12 cellular contexts compared by ENCODE assay signal in the genomic region with DNA sequence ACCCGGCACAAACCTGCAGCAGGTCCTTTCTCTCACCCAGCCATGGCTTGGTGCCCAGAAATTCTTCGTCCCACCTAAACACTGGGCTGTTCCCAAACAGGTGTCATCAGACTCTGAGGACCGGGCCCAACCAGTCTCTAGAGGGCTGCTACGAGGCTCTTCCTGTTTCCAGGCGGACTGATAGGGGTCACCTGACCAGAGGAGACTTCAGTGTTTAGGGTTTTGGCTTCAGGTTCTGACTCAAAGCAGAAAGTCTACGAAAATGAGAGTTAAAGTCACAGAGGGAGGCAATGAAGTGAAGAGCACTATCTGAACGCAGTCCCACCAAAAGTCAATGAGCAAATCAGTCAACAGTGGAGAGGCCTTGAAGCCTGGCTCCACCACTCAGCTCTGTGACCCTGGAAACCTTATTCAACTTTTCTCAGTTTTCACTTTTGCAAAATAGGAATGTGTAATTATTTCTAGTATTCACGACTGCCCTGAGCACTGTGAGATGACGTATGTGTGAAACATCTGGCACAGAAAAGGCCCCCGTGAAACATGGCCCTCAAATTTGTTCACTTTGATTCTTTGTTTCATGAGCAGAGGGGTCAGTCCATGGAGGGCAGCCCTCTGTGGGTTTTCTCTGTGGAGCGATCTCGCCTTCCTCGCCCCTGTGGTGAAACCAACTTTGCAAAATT.
A peak's percentile ranks its signal among the peaks of the same experiment; 100 is the strongest.
DNase-seq lines count a peak whose midpoint lies in the region; ATAC-seq, FAIRE-seq and TF ChIP-seq lines count a peak whose summit lies in the region.
"Had no signal": no experiment of that assay in that cellular context is flagged by ENCODE, and none has a peak within 500 bp of the region (broad histone marks: within the 10 kb centered on the region; RNA-seq: fewer than 3 reads in every experiment).

No MANE protein-coding gene starts in this region.

- 67 to 69% methylated on average over 13 of the region's 13 CpGs for WGBS in lower leg skin, 2 donors

- H3K27me3 ChIP-seq in H7 (ENCODE audit: control insufficient read depth, insufficient read depth, low read length), result no peaks in the 10 kb centered on the region

- ATAC-seq in GM21360 (IDR thresholded peaks at IDR 0.05; ENCODE audit: unreplicated experiment), result peak; percentile 95
- ATAC-seq in HG03066 (IDR thresholded peaks at IDR 0.05; ENCODE audit: low read depth, unreplicated experiment), result peak; percentile 93
- ATAC-seq in activated CD8-positive, alpha-beta T cell treated with anti-CD3 and anti-CD28 coated beads, Interleukin-2, amount 10 ng/mL, durations not matched to agents 7 days and 5 days, result no peak

- TF ChIP-seq CTCF in lower leg skin (IDR thresholded peaks at IDR 0.05), result no peak

- POLR2A ChIA-PET in activated CD8-positive, alpha-beta T cell treated with anti-CD3 and anti-CD28 coated beads, Interleukin-2, amount 10 ng/mL, durations not matched to agents 7 days and 5 days (lab: Charles Lee), result no interaction called here

- H3K27me3 Mint-ChIP-seq in activated CD8-positive, alpha-beta T cell treated with anti-CD3 and anti-CD28 coated beads, Interleukin-2, amount 10 ng/mL, durations not matched to agents 7 days and 5 days (ENCODE audit: low read depth), result no peaks in the 10 kb centered on the region

- H3K36me3 ChIP-seq in H7 (replicated peaks; ENCODE audit: control insufficient read depth, insufficient read depth, low read length), result no peaks in the 10 kb centered on the region

- TF ChIP-seq POLR2A in lower leg skin (IDR thresholded peaks at IDR 0.05), result no peak

- intact Hi-C loops in lower leg skin (cut with DNase I; ENCODE audit: low total_unique reads), result no loop called here

- CTCF ChIA-PET in activated CD8-positive, alpha-beta T cell treated with anti-CD3 and anti-CD28 coated beads, Interleukin-2, amount 10 ng/mL, durations not matched to agents 7 days and 5 days (lab: Charles Lee), result no interaction called here

- H3K27ac Mint-ChIP-seq in activated CD8-positive, alpha-beta T cell treated with anti-CD3 and anti-CD28 coated beads, Interleukin-2, amount 10 ng/mL, durations not matched to agents 7 days and 5 days, result no peak overlapping the region

- no peaks in the 10 kb centered on the region for H3K36me3 Mint-ChIP-seq in activated CD8-positive, alpha-beta T cell treated with anti-CD3 and anti-CD28 coated beads, Interleukin-2, amount 10 ng/mL, durations not matched to agents 7 days and 5 days (ENCODE audit: low read depth)

- DNase-seq in GM18507 (ENCODE audit: extremely low spot score, insufficient read length, low read depth), result peak; percentile 33
- peak; percentile 10 for DNase-seq in NCI-H510A (lab: John Stamatoyannopoulos, UW)
- DNase-seq in SKM-1 treated with dmso at 0.1 percent for 144 hours (lab: John Stamatoyannopoulos, UW; ENCODE audit: unreplicated experiment), result no peak
- no peak for DNase-seq in H7
- DNase-seq in activated CD8-positive, alpha-beta T cell treated with anti-CD3 and anti-CD28 coated beads, Interleukin-2, amount 10 ng/mL, durations not matched to agents 7 days and 5 days, result no peak
- no peak for DNase-seq in lower leg skin (ENCODE audit: low spot score in 2 of 2)
- DNase-seq: activated naive CD4-positive, alpha-beta T cell treated with Interleukin-2 at 50 U/mL for 16 hours; posterior cingulate gyrus had no signal

- FAIRE-seq in GM18507 (lab: Jason Lieb, UNC), result peak; percentile 92
- FAIRE-seq: D721Med, endometrium had no signal

- H3K4me1 Mint-ChIP-seq in activated CD8-positive, alpha-beta T cell treated with anti-CD3 and anti-CD28 coated beads, Interleukin-2, amount 10 ng/mL, durations not matched to agents 7 days and 5 days (ENCODE audit: low read depth), result no peaks in the 10 kb centered on the region

- no peak overlapping the region for H3K4me3 ChIP-seq in H7 (ENCODE audit: insufficient read depth, low read depth, low read length)
- H3K4me3 ChIP-seq in lower leg skin (ENCODE audit: low read depth, poor library complexity, severe bottlenecking), result no peak overlapping the region

- H3K9me3 Mint-ChIP-seq in activated CD8-positive, alpha-beta T cell treated with anti-CD3 and anti-CD28 coated beads, Interleukin-2, amount 10 ng/mL, durations not matched to agents 7 days and 5 days (ENCODE audit: insufficient read depth), result no peaks in the 10 kb centered on the region

- H3K4me3 Mint-ChIP-seq in activated CD8-positive, alpha-beta T cell treated with anti-CD3 and anti-CD28 coated beads, Interleukin-2, amount 10 ng/mL, durations not matched to agents 7 days and 5 days, result no peak overlapping the region

Comparison
In these comparisons a context has a peak if more than half of its experiments do, and no peak if none do; other contexts are left out.
1. DNase-seq: peak in GM18507 (single experiment) and NCI-H510A (single experiment); none in SKM-1 treated with dmso at 0.1 percent for 144 hours (single experiment), H7 (single experiment), activated CD8-positive, alpha-beta T cell treated with anti-CD3 and anti-CD28 coated beads, Interleukin-2, amount 10 ng/mL, durations not matched to agents 7 days and 5 days (single experiment) and lower leg skin (0 of 2).